In the genomic region with DNA sequence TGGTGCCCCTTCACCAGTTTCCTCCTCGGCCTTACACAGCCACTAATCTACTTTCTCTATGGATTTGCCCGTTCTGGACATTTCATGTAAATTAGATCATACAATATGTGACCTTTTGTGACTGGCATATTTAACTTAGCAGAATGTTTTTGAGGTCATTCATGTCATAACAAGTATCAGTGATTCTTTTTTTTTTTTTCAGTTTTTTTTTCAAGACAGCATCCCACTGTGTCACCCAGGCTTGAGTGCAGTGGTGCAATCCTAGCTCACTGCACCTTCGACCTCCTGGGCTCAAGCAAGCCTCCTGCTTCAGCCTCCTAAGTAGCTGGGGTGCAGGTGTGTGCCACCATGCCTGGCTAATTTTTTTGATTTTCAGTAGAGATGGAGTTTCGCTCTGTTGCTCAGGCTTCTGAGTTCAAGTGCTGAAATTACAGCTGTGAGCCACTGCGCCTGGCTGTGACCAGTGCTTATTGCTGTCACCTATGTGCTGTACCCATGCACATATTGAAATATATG, we compare ENCODE assay signal across 27 cellular contexts. TPM values are rescaled to one million over a fixed set of nuclear protein-coding genes. Genes with fewer than 3 reads are reported as not detected.
DNase-seq lines count a peak whose midpoint lies in the region; ATAC-seq and TF ChIP-seq lines count a peak whose summit lies in the region.
"Had no signal": no experiment of that assay in that cellular context is flagged by ENCODE, and none has a peak within 500 bp of the region (broad histone marks: within the 10 kb centered on the region; RNA-seq: fewer than 3 reads in every experiment).

No MANE protein-coding gene starts in this region.

- ATAC-seq in GM19397 (IDR thresholded peaks at IDR 0.05; ENCODE audit: unreplicated experiment) = no peak
- ATAC-seq: A549; CD8-positive, alpha-beta T cell had no signal

- H3K27ac ChIP-seq in left ventricle myocardium inferior (replicated peaks) (peak overlapping the region; percentile 86), layer of hippocampus (ENCODE audit: low read depth, low read length) (peak overlapping the region; percentile 86), urinary bladder (ENCODE audit: low read depth) (peak overlapping the region; percentile 75)
- H3K27ac ChIP-seq: neutrophil, SJCRH30 had no signal

- no peaks in the 10 kb centered on the region for H3K27me3 Mint-ChIP-seq in chondrocyte (ENCODE audit: low read depth)
- H3K27me3 Mint-ChIP-seq: activated T-cell treated with anti-CD3 and anti-CD28 coated beads, Interleukin-2, amount 50 U/mL, for 24 hours had no signal

- H3K4me3 ChIP-seq in left ventricle myocardium inferior (no peak overlapping the region), urinary bladder (ENCODE audit: low read depth, low read length) (no peak overlapping the region)
- H3K4me3 ChIP-seq: A549, hepatocyte, SJCRH30, uterus had no signal

- TF ChIP-seq CTCF in left ventricle myocardium inferior (IDR thresholded peaks at IDR 0.05; ENCODE audit: borderline replicate concordance) (no peak), chondrocyte (IDR thresholded peaks at IDR 0.05) (no peak)

- H3K36me3 ChIP-seq in left ventricle myocardium inferior (no peaks in the 10 kb centered on the region), urinary bladder (ENCODE audit: insufficient read depth) (no peaks in the 10 kb centered on the region)
- H3K36me3 ChIP-seq: neutrophil, SJCRH30, uterus had no signal

- H3K4me1 ChIP-seq in left ventricle myocardium inferior = peaks cover 63% of the 10 kb centered on the region
- no peaks in the 10 kb centered on the region for H3K4me1 ChIP-seq in urinary bladder (ENCODE audit: insufficient read depth)
- H3K4me1 ChIP-seq: uterus had no signal

- no peak overlapping the region for H3K4me3 Mint-ChIP-seq in chondrocyte (ENCODE audit: unreplicated experiment)
- H3K4me3 Mint-ChIP-seq: activated T-cell treated with anti-CD3 and anti-CD28 coated beads, Interleukin-2, amount 50 U/mL, for 24 hours; CD8-positive, alpha-beta T cell; T-helper 1 cell treated with Interleukin-12 subunit alpha and Interleukin-12 subunit beta and Interleukin-4 antibody, amounts not matched to agents 30 μg/mL and 1 μg/mL, for 36 hours had no signal

- peaks cover 43% of the 10 kb centered on the region for H3K4me1 Mint-ChIP-seq in chondrocyte (ENCODE audit: low read depth)

- H3K9me3 ChIP-seq in left ventricle myocardium inferior (replicated peaks) = no peaks in the 10 kb centered on the region
- H3K9me3 ChIP-seq: A549, neutrophil, SJCRH30, uterus had no signal

- intact Hi-C loops in left ventricle myocardium inferior (cut with micrococcal nuclease) (no loop called here), cardiac septum (cut with DNase I) (no loop called here)

- no peak for DNase-seq in left ventricle myocardium inferior
- no peak for DNase-seq in cardiac septum (ENCODE audit: low spot score)
- DNase-seq in chondrocyte (ENCODE audit: low spot score) = no peak
- DNase-seq in midbrain (lab: John Stamatoyannopoulos, UW) = no peak
- DNase-seq in T-helper 1 cell = no peak
- DNase-seq: activated CD4-positive, alpha-beta T cell treated with anti-CD3 and anti-CD28 coated beads for 4 hours; activated T-cell treated with anti-CD3 and anti-CD28 coated beads, Interleukin-2, amount 50 U/mL, for 24 hours; CD8-positive, alpha-beta T cell; dermis blood vessel endothelial cell; foreskin fibroblast; KG1; MV-4-11; NCI-H146; NCI-H526; SJCRH30 had no signal

- H3K27ac Mint-ChIP-seq in chondrocyte (ENCODE audit: unreplicated experiment) = peak overlapping the region; percentile 22
- H3K27ac Mint-ChIP-seq: activated T-cell treated with anti-CD3 and anti-CD28 coated beads, Interleukin-2, amount 50 U/mL, for 24 hours; CD8-positive, alpha-beta T cell; T-helper 1 cell treated with Interleukin-12 subunit alpha and Interleukin-12 subunit beta and Interleukin-4 antibody, amounts not matched to agents 30 μg/mL and 1 μg/mL, for 36 hours had no signal

- H3K27me3 ChIP-seq in left ventricle myocardium inferior (ENCODE audit: low read depth) (no peaks in the 10 kb centered on the region), layer of hippocampus (ENCODE audit: control insufficient read depth, insufficient read depth, low read length) (no peaks in the 10 kb centered on the region)
- H3K27me3 ChIP-seq: hepatocyte, neutrophil, uterus had no signal

- 82% methylated on average over 5 of the region's 5 CpGs for WGBS in urinary bladder

- no peaks in the 10 kb centered on the region for H3K36me3 Mint-ChIP-seq in chondrocyte (ENCODE audit: low read depth)
- H3K36me3 Mint-ChIP-seq: CD8-positive, alpha-beta T cell had no signal

- no peaks in the 10 kb centered on the region for H3K9me3 Mint-ChIP-seq in chondrocyte (ENCODE audit: low read depth)
- H3K9me3 Mint-ChIP-seq: activated T-cell treated with anti-CD3 and anti-CD28 coated beads, Interleukin-2, amount 50 U/mL, for 24 hours; CD8-positive, alpha-beta T cell; T-helper 1 cell treated with Interleukin-12 subunit alpha and Interleukin-12 subunit beta and Interleukin-4 antibody, amounts not matched to agents 30 μg/mL and 1 μg/mL, for 36 hours had no signal

RNA-seq across cellular contexts. Expression of a gene that starts 22.7 kb away (rescaled TPM):
- total RNA-seq in left ventricle myocardium inferior (12.2 TPM), cardiac septum (12.3 TPM), chondrocyte (27.5 to 36.6 TPM (median 28.5 TPM) in 3 replicates), urinary bladder (19.0 TPM)
- 13.0 TPM for polyA plus RNA-seq in urinary bladder

RNA-seq across cellular contexts. Expression of a gene that starts 28.7 kb away (rescaled TPM):
- total RNA-seq in left ventricle myocardium inferior (not detected), cardiac septum (not detected), chondrocyte (not detected in 3 replicates), urinary bladder (not detected)
- polyA plus RNA-seq in urinary bladder = not detected
- total RNA-seq: activated CD8-positive, alpha-beta memory T cell treated with anti-CD3 and anti-CD28 coated beads for 36 hours; CD8-positive, alpha-beta T cell; dermis blood vessel endothelial cell; G401; hepatocyte; liver; renal cortical epithelial cell; SJCRH30 had no signal
- polyA plus RNA-seq: A549, hepatocyte, liver had no signal
